20 cellular contexts compared by ENCODE assay signal in genomic region chr10:3418041-3418760, GRCh38.
A peak's percentile ranks its signal among the peaks of the same experiment; 100 is the strongest.
DNase-seq lines count a peak whose midpoint lies in the region; ATAC-seq, FAIRE-seq and TF ChIP-seq lines count a peak whose summit lies in the region.
"Had no signal": no experiment of that assay in that cellular context is flagged by ENCODE, and none has a peak within 500 bp of the region (broad histone marks: within the 10 kb centered on the region; RNA-seq: fewer than 3 reads in every experiment).

No MANE protein-coding gene starts in this region.

- whole genome bisulfite sequencing in A549 (ENCODE audit: missing lambda C conversion rate), result 75% methylated on average over 13 of the region's 13 CpGs
- WGBS in hepatocyte (ENCODE audit: low lambda C conversion rate, missing lambda C conversion rate), result 37% methylated on average over 13 of the region's 13 CpGs
- WGBS in pancreas, 2 donors, result 30 to 36% methylated on average over 13 of the region's 13 CpGs

- no peak overlapping the region for H2AFZ ChIP-seq in hepatocyte

- H3K27ac ChIP-seq in A549, result no peak overlapping the region
- no peak overlapping the region for H3K27ac ChIP-seq in hepatocyte
- H3K27ac ChIP-seq in pancreas, result peak overlapping the region in 3 of 4 donors; percentile 24 to 55 (median 40)
- H3K27ac ChIP-seq: BLaER1 treated with 17β-estradiol and CSF1 and Interleukin-3, amounts not matched to agents 10 nM and 100 nM had no signal

- no peaks in the 10 kb centered on the region for H3K36me3 ChIP-seq in hepatocyte (replicated peaks; ENCODE audit: insufficient read depth, low read depth)
- no peaks in the 10 kb centered on the region for H3K36me3 ChIP-seq in pancreas
- H3K36me3 ChIP-seq: BLaER1 treated with 17β-estradiol and CSF1 and Interleukin-3, amounts not matched to agents 10 nM and 100 nM had no signal

- no peaks in the 10 kb centered on the region for H3K9me2 ChIP-seq in hepatocyte (replicated peaks; ENCODE audit: insufficient read depth)

- CTCF ChIA-PET in A549 (lab: Yijun Ruan, JAX), result no interaction called here

- intact Hi-C loops in pancreas (cut with DNase I), result no loop called here

- ATAC-seq in A549, result no peak
- ATAC-seq in SK-N-SH treated with all-trans-retinoic acid at 6 μM for 48 hours, result no peak
- ATAC-seq in pancreas, result peak in 2 of 4 donors; percentile 47 to 69

- H3K9me3 ChIP-seq in A549 (no peaks in the 10 kb centered on the region), hepatocyte (ENCODE audit: low read depth) (no peaks in the 10 kb centered on the region), pancreas (no peaks in the 10 kb centered on the region)
- H3K9me3 ChIP-seq: BLaER1 treated with 17β-estradiol and CSF1 and Interleukin-3, amounts not matched to agents 10 nM and 100 nM had no signal

- TF ChIP-seq CTCF in A549 (IDR thresholded peaks at IDR 0.05), result no peak
- no peak for TF ChIP-seq CTCF in hepatocyte (IDR thresholded peaks at IDR 0.05; ENCODE audit: poor library complexity)
- TF ChIP-seq CTCF in pancreas (IDR thresholded peaks at IDR 0.05), result no peak

- no peaks in the 10 kb centered on the region for H4K20me1 ChIP-seq in hepatocyte (ENCODE audit: insufficient read depth, poor library complexity, severe bottlenecking)
- H4K20me1 ChIP-seq: BLaER1 treated with 17β-estradiol and CSF1 and Interleukin-3, amounts not matched to agents 10 nM and 100 nM had no signal

- DNase-seq in A549 (ENCODE audit: low read depth in 1 of 2, low spot score in 1 of 2) (no peak), hepatocyte (ENCODE audit: low spot score) (no peak), pancreas (no peak), iPS-NIHi11 (ENCODE audit: low spot score) (no peak), superior temporal gyrus (ENCODE audit: extremely low spot score) (no peak), islet precursor cell (no peak), NCI-H1436 (lab: John Stamatoyannopoulos, UW) (no peak)
- DNase-seq: CD8-positive, alpha-beta memory T cell; GF-D8; NCI-H1930; NCI-H2171 treated with DMSO at 0.1 percent for 48 hours; NCI-H446 treated with DMSO at 0.1 percent for 48 hours; NCI-H748 treated with DMSO at 0.1 percent for 48 hours; OCI-M1; RPMI8226; SIG-M5 had no signal

- no peaks in the 10 kb centered on the region for H3K27me3 ChIP-seq in hepatocyte
- no peaks in the 10 kb centered on the region for H3K27me3 ChIP-seq in pancreas
- H3K27me3 ChIP-seq: BLaER1 treated with 17β-estradiol and CSF1 and Interleukin-3, amounts not matched to agents 10 nM and 100 nM had no signal

- no peak overlapping the region for H3K4me3 ChIP-seq in A549
- H3K4me3 ChIP-seq in hepatocyte, result no peak overlapping the region
- no peak overlapping the region for H3K4me3 ChIP-seq in pancreas
- H3K4me3 ChIP-seq: BLaER1 treated with 17β-estradiol and CSF1 and Interleukin-3, amounts not matched to agents 10 nM and 100 nM had no signal

- no peak for TF ChIP-seq RAD21 in A549 (conservative IDR thresholded peaks at IDR 0.05 in 1 of 2, IDR thresholded peaks at IDR 0.05 in 1 of 2)

- no peak for TF ChIP-seq POLR2A in A549 (IDR thresholded peaks at IDR 0.05; ENCODE audit: low read length)

- no peaks in the 10 kb centered on the region for H3K79me2 ChIP-seq in hepatocyte

- FAIRE-seq in A549 (lab: Jason Lieb, UNC), result no peak
- FAIRE-seq in pancreas (lab: Jason Lieb, UNC), result no peak
- FAIRE-seq: GM12891, H1 had no signal

- TF ChIP-seq EP300 in A549 (IDR thresholded peaks at IDR 0.05), result no peak

- POLR2A ChIA-PET in A549 (lab: Yijun Ruan, JAX), result no interaction called here

- H3K4me2 ChIP-seq in A549, result no peak overlapping the region
- H3K4me2 ChIP-seq in hepatocyte, result peak overlapping the region; percentile 43
- H3K4me2 ChIP-seq: BLaER1 treated with 17β-estradiol and CSF1 and Interleukin-3, amounts not matched to agents 10 nM and 100 nM had no signal

- H3K4me1 ChIP-seq in A549 (no peaks in the 10 kb centered on the region), hepatocyte (ENCODE audit: insufficient read depth) (peaks cover 9% of the 10 kb centered on the region), pancreas (no peaks in the 10 kb centered on the region)

TF ChIP-seq in A549, 52 proteins besides CTCF, POLR2A, EP300 and RAD21:
- TF ChIP-seq NFE2L2 (conservative IDR thresholded peaks at IDR 0.05; ENCODE audit: low read length), result 0 out of 2 replicates have a peak, but pooled peaks have one; percentile 13
- TF ChIP-seq KDM1A (IDR thresholded peaks at IDR 0.05; ENCODE audit: low read depth), result no peak
- no peak for TF ChIP-seq GATA3 (IDR thresholded peaks at IDR 0.05; ENCODE audit: borderline replicate concordance)

TF ChIP-seq in SK-N-SH treated with all-trans-retinoic acid at 6 μM for 48 hours, 23 proteins besides CTCF, POLR2A, EP300 and RAD21:
- TF ChIP-seq PPARA (CRISPR knock-in tag; IDR thresholded peaks at IDR 0.05; ENCODE audit: borderline replicate concordance) (no peak), ZFP3 (CRISPR knock-in tag; IDR thresholded peaks at IDR 0.05) (no peak), ZC3H10 (CRISPR knock-in tag; IDR thresholded peaks at IDR 0.05) (no peak), ZNF8 (CRISPR knock-in tag; IDR thresholded peaks at IDR 0.05) (no peak), ISL1 (CRISPR knock-in tag; IDR thresholded peaks at IDR 0.05) (peak; percentile 74), TOX (CRISPR knock-in tag; IDR thresholded peaks at IDR 0.05; ENCODE audit: borderline replicate concordance) (no peak), TSHZ2 (CRISPR knock-in tag; IDR thresholded peaks at IDR 0.05) (no peak), SNAI2 (CRISPR knock-in tag; IDR thresholded peaks at IDR 0.05) (no peak)

Comparison
In these comparisons a context has a peak if more than half of its experiments do, and no peak if none do; other contexts are left out.
1. H3K27ac ChIP-seq: peak in pancreas (3 of 4); none in A549 (0 of 2) and hepatocyte (single experiment).